8 cellular contexts compared by ENCODE assay signal in the genomic region with DNA sequence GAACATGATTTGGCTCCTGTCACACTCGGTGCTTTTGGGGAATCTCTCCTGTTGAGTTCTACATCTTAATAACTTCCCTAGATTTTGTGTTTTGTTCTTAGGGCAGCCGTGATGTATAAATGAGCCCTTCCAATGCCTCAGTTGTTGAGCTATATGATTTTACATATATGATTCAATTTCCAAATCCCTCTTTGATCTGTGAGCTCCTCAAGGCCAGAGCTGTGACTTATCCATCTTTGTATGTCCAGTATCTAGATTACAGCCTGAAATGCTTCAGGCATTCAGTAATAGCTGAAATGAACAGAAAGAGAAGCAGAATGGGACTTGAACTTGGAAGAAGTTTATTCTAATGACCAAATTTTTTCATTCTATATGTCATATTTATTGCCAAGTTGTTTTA. TPM values are rescaled to one million over a fixed set of nuclear protein-coding genes. Genes with fewer than 3 reads are reported as not detected.
DNase-seq lines count a peak whose midpoint lies in the region; ATAC-seq, FAIRE-seq and TF ChIP-seq lines count a peak whose summit lies in the region.

No MANE protein-coding gene starts in this region.

- peaks cover 11% of the 10 kb centered on the region for H3K4me1 ChIP-seq in DOHH2 (ENCODE audit: control insufficient read depth, low read length)
- H3K4me1 ChIP-seq in K562 (replicated peaks in 1 of 2; ENCODE audit: control insufficient read depth in 2 of 2, insufficient read depth in 2 of 2, low read length in 2 of 2), result peaks cover 7 to 8% of the 10 kb centered on the region in 2 experiments; a peak in 4 of 5 replicates
- no peaks in the 10 kb centered on the region for H3K4me1 ChIP-seq in mesendoderm (ENCODE audit: control insufficient read depth, low read depth, low read length)

- peaks cover 5 to 34% (median 31%) of the 10 kb centered on the region in 4 donors for H3K4me1 Mint-ChIP-seq in naive thymus-derived CD8-positive, alpha-beta T cell

- no peaks in the 10 kb centered on the region for H3F3A ChIP-seq in DOHH2 (ENCODE audit: control insufficient read depth, insufficient read depth)

- CTCF ChIA-PET in K562 (lab: Yijun Ruan, JAX; ENCODE audit: low intra/inter-chr PET ratio), result no interaction called here

- H2AFZ ChIP-seq in K562 (ENCODE audit: low read depth, low read length), result peak overlapping the region; percentile 71

- H3K9ac ChIP-seq in K562 (ENCODE audit: insufficient read depth in 1 of 2, low read depth in 2 of 2, low read length in 2 of 2) (peak overlapping the region in 1 of 2 experiments; percentile 39; a peak in 2 of 4 replicates), mesendoderm (ENCODE audit: low read length) (no peak overlapping the region)

- H3K36me3 Mint-ChIP-seq in naive thymus-derived CD8-positive, alpha-beta T cell, result no peaks in the 10 kb centered on the region

- peak; percentile 9 for ATAC-seq in HG02852 (IDR thresholded peaks at IDR 0.05; ENCODE audit: unreplicated experiment)
- no peak for ATAC-seq in K562
- ATAC-seq in naive thymus-derived CD8-positive, alpha-beta T cell, result peak in 1 of 2 donors; percentile 13
- no peak for ATAC-seq in GM19351 (IDR thresholded peaks at IDR 0.05; ENCODE audit: unreplicated experiment)

- H3K27me3 ChIP-seq in DOHH2 (ENCODE audit: control insufficient read depth, low read length), result no peaks in the 10 kb centered on the region
- no peaks in the 10 kb centered on the region for H3K27me3 ChIP-seq in K562 (ENCODE audit: control insufficient read depth in 2 of 2, insufficient read depth in 2 of 2, low read length in 2 of 2)
- H3K27me3 ChIP-seq in mesendoderm (ENCODE audit: insufficient read depth, low read length, poor library complexity), result no peaks in the 10 kb centered on the region

- TF ChIP-seq RAD21 in K562 (CRISPR knock-in tag; conservative IDR thresholded peaks at IDR 0.05 in 1 of 2, IDR thresholded peaks at IDR 0.05 in 1 of 2), result no peak

- POLR2A ChIA-PET in K562 (lab: Yijun Ruan, JAX), result no interaction called here
- POLR2A ChIA-PET in naive thymus-derived CD8-positive, alpha-beta T cell (lab: Charles Lee), result interaction anchor here (2.4 to 2.7 kb wide), 2 partner anchors 27 to 118 kb away, joined by 15 to 27 read pairs; partner anchors contain the start of genes C3orf38, CGGBP1 and ZNF654

- no peaks in the 10 kb centered on the region for H3K79me2 ChIP-seq in DOHH2 (ENCODE audit: control insufficient read depth, low read length)
- no peaks in the 10 kb centered on the region for H3K79me2 ChIP-seq in K562 (ENCODE audit: control insufficient read depth, insufficient read depth, low read length)
- no peaks in the 10 kb centered on the region for H3K79me2 ChIP-seq in mesendoderm (ENCODE audit: control insufficient read depth, insufficient read depth, low read length)

- H3K4me3 Mint-ChIP-seq in naive thymus-derived CD8-positive, alpha-beta T cell, result peak overlapping the region; percentile 71 to 94 (median 86)

- H3K9me3 ChIP-seq in DOHH2 (ENCODE audit: control insufficient read depth, insufficient read depth, low read length), result no peaks in the 10 kb centered on the region; the same call in 1 of the 2 replicates
- H3K9me3 ChIP-seq in K562 (replicated peaks; ENCODE audit: control insufficient read depth, insufficient read depth, low read depth, low read length), result 0 out of 2 replicates have a peak, but pooled peaks cover 1% of the 10 kb centered on the region

- no peak overlapping the region for H4K5ac ChIP-seq in mesendoderm (ENCODE audit: low read length)

- H3K23ac ChIP-seq in mesendoderm (ENCODE audit: low read length), result no peak overlapping the region

- FAIRE-seq in K562 (lab: Jason Lieb, UNC), result no peak

- H2BK5ac ChIP-seq in mesendoderm (ENCODE audit: low read length), result no peak overlapping the region

- peak overlapping the region; percentile 87 to 95 (median 91) for H3K27ac Mint-ChIP-seq in naive thymus-derived CD8-positive, alpha-beta T cell

- H4K8ac ChIP-seq in mesendoderm (ENCODE audit: low read depth, low read length), result no peak overlapping the region

- TF ChIP-seq EP300 in K562 (IDR thresholded peaks at IDR 0.05; ENCODE audit: low read length), result no peak

- H3K79me1 ChIP-seq in mesendoderm (ENCODE audit: low read length), result no peaks in the 10 kb centered on the region

- no peak overlapping the region for H2BK120ac ChIP-seq in mesendoderm (ENCODE audit: low read depth, low read length)

- in situ Hi-C loops in K562 (cut with MboI), result no loop called here

- no peak overlapping the region for H3K56ac ChIP-seq in mesendoderm (ENCODE audit: low read length)

- H3K18ac ChIP-seq in mesendoderm (ENCODE audit: low read length), result no peak overlapping the region

- H3K36me3 ChIP-seq in DOHH2 (ENCODE audit: control insufficient read depth, low read length) (no peaks in the 10 kb centered on the region), K562 (ENCODE audit: control insufficient read depth, insufficient read depth, low read length) (no peaks in the 10 kb centered on the region), mesendoderm (ENCODE audit: control insufficient read depth, insufficient read depth, low read length) (no peaks in the 10 kb centered on the region)

- intact Hi-C loops in K562 (cut with micrococcal nuclease), result no loop called here

- DNase-seq in K562 (ENCODE audit: extremely low read depth in 1 of 4, low spot score in 3 of 4) (no peak), cerebellar nuclear complex (lab: John Stamatoyannopoulos, UW) (no peak), NCI-H345 treated with DMSO at 0.1 percent for 48 hours (lab: John Stamatoyannopoulos, UW; ENCODE audit: unreplicated experiment) (no peak), mesendoderm (no peak)
- DNase-seq in naive thymus-derived CD8-positive, alpha-beta T cell, result no peak

- H2BK15ac ChIP-seq in mesendoderm (replicated peaks; ENCODE audit: low read depth), result no peak overlapping the region

- H3K9me3 Mint-ChIP-seq in naive thymus-derived CD8-positive, alpha-beta T cell, result no peaks in the 10 kb centered on the region

- H3K4me2 ChIP-seq in DOHH2 (ENCODE audit: low read length) (peak overlapping the region; percentile 62), K562 (ENCODE audit: insufficient read depth, low read length) (peak overlapping the region; percentile 73), mesendoderm (ENCODE audit: low read length) (no peak overlapping the region)

- WGBS in K562 (ENCODE audit: insufficient coverage, low coverage, missing lambda C conversion rate), result 4% methylated on average over 2 of the region's 2 CpGs
- WGBS in mesendoderm (ENCODE audit: extremely low coverage, insufficient coverage, low lambda C conversion rate), result no CpG with 5 or more reads among the region's 2 CpGs

- no peaks in the 10 kb centered on the region for H3K27me3 Mint-ChIP-seq in naive thymus-derived CD8-positive, alpha-beta T cell

- no peaks in the 10 kb centered on the region for H3K9me1 ChIP-seq in K562 (ENCODE audit: control insufficient read depth, insufficient read depth, low read length)

- H3K9me2 ChIP-seq in DOHH2 (replicated peaks; ENCODE audit: control insufficient read depth, low read length), result no peaks in the 10 kb centered on the region

- no peak overlapping the region for H3K27ac ChIP-seq in DOHH2 (ENCODE audit: low read depth, low read length)
- peak overlapping the region; percentile 50; the same call in 2 of the 3 replicates for H3K27ac ChIP-seq in K562 (ENCODE audit: extremely low read depth, low read depth, low read length)
- no peak overlapping the region for H3K27ac ChIP-seq in mesendoderm (ENCODE audit: low read depth, low read length)

- H2AK5ac ChIP-seq in mesendoderm (ENCODE audit: low read length), result no peak overlapping the region

- no TSS peak for BruUV-seq in K562 (replicated peaks; lab: Mats Ljungman, UMichigan)

- no peak for TF ChIP-seq POLR2A in K562 (conservative IDR thresholded peaks at IDR 0.05)

- no peak for TF ChIP-seq CTCF in DOHH2 (IDR thresholded peaks at IDR 0.05; ENCODE audit: low read depth, low read length, poor library complexity, severe bottlenecking)
- TF ChIP-seq CTCF in K562 (IDR thresholded peaks at IDR 0.05 in 2 of 3, conservative IDR thresholded peaks at IDR 0.05 in 1 of 3; ENCODE audit: insufficient read depth in 2 of 3, low read depth in 1 of 3, low read length in 3 of 3), result no peak

- H4K20me1 ChIP-seq in DOHH2 (ENCODE audit: control insufficient read depth, insufficient read depth, low read depth, low read length), result no peaks in the 10 kb centered on the region
- no peaks in the 10 kb centered on the region for H4K20me1 ChIP-seq in K562 (replicated peaks; ENCODE audit: control insufficient read depth, insufficient read depth, low read length)

- H3K4ac ChIP-seq in mesendoderm (ENCODE audit: low read depth, low read length), result no peak overlapping the region

- H3K4me3 ChIP-seq in DOHH2 (ENCODE audit: low read length) (peak overlapping the region; percentile 66), K562 (peak overlapping the region; percentile 30), mesendoderm (ENCODE audit: low read length) (no peak overlapping the region)

RNA-seq across cellular contexts. Expression of gene CGGBP1, which starts 26.6 kb away (rescaled TPM):
- total RNA-seq in K562 (2011; cell fraction: chromatin; rRNA removed; ENCODE audit: low replicate concordance), result 27.8 and 66.6 TPM in 2 replicates
- total RNA-seq in K562 (2011; cell fraction: nucleolus; rRNA removed), result 13.7 and 18.7 TPM in 2 replicates
- 36.2 and 39.1 TPM in 2 replicates for total RNA-seq in K562 (2011; cell fraction: nucleoplasm; rRNA removed)
- total RNA-seq in K562 (2014; rRNA removed), result 14.4 and 18.0 TPM in 2 replicates
- total RNA-seq in K562 (2014; rRNA removed; fragmentation: Illumina TruSeq; extraction: Trizol), result 37.8 and 46.5 TPM in 2 replicates
- total RNA-seq in K562 (2015; rRNA removed; fragmentation: Illumina TruSeq; extraction: Trizol), result 38.2 and 43.2 TPM in 2 replicates
- 37.9 and 39.2 TPM in 2 replicates for total RNA-seq in K562 (2021)
- 43.2 and 46.5 TPM in 2 replicates for polyA plus RNA-seq in K562 (2011; rRNA removed)
- polyA plus RNA-seq in K562 (2011; cell fraction: cytosol; rRNA removed), result 14.0 and 19.7 TPM in 2 replicates
- polyA plus RNA-seq in K562 (2011; cell fraction: nucleus; rRNA removed), result 59.2 and 66.8 TPM in 2 replicates
- polyA plus RNA-seq in K562 (2012), result 35.4 and 41.1 TPM in 2 replicates
- 41.2 and 47.8 TPM in 2 replicates for polyA plus RNA-seq in K562 (2014; fragmentation: Illumina TruSeq; extraction: Trizol)
- 10 to 100 TPM; 26.6 to 35.8 TPM for polyA plus RNA-seq in K562 (2014; fragmentation: Nextera tagmentation; extraction: Ambion mirVana)
- 24.9 and 29.4 TPM in 2 replicates for polyA plus RNA-seq in K562 (2014; rRNA removed)
- polyA minus RNA-seq in K562 (2011; rRNA and poly(A)+ RNA removed), result 68.4 and 74.6 TPM in 2 replicates
- 18.3 and 26.2 TPM in 2 replicates for polyA minus RNA-seq in K562 (2011; cell fraction: cytosol; rRNA and poly(A)+ RNA removed)
- 25.6 and 57.9 TPM in 2 replicates for polyA minus RNA-seq in K562 (2011; cell fraction: nucleus; rRNA and poly(A)+ RNA removed)
- 100 to 1,000 TPM; 151 to 153 TPM for total RNA-seq in naive thymus-derived CD8-positive, alpha-beta T cell
- polyA plus RNA-seq in naive thymus-derived CD8-positive, alpha-beta T cell, result 10 to 100 TPM; 85.8 to 97.2 (median 92.1) TPM
- polyA plus RNA-seq in mesendoderm (2013, experiment 1 of 2), result 39.6 TPM
- 38.6 TPM for polyA plus RNA-seq in mesendoderm (2013, experiment 2 of 2)

RNA-seq across cellular contexts. Expression of gene ZNF654, which starts 26.8 kb away (rescaled TPM):
- 7.0 and 28.2 TPM in 2 replicates for total RNA-seq in K562 (2011; cell fraction: chromatin; rRNA removed; ENCODE audit: low replicate concordance)
- 5.8 and 6.4 TPM in 2 replicates for total RNA-seq in K562 (2011; cell fraction: nucleolus; rRNA removed)
- 6.7 and 12.7 TPM in 2 replicates for total RNA-seq in K562 (2011; cell fraction: nucleoplasm; rRNA removed)
- total RNA-seq in K562 (2014; rRNA removed) (2.5 and 3.6 TPM in 2 replicates), K562 (2014; rRNA removed; fragmentation: Illumina TruSeq; extraction: Trizol) (6.8 and 7.4 TPM in 2 replicates), K562 (2015; rRNA removed; fragmentation: Illumina TruSeq; extraction: Trizol) (8.4 and 8.6 TPM in 2 replicates), K562 (2021) (5.1 and 6.8 TPM in 2 replicates)
- polyA plus RNA-seq in K562 (2011; rRNA removed) (4.1 and 5.1 TPM in 2 replicates), K562 (2014; fragmentation: Illumina TruSeq; extraction: Trizol) (4.2 and 6.2 TPM in 2 replicates), K562 (2014; fragmentation: Nextera tagmentation; extraction: Ambion mirVana) (1 to 10 TPM; 2.4 to 2.5 TPM), K562 (2014; rRNA removed) (2.1 and 4.2 TPM in 2 replicates)
- 0.63 and 2.8 TPM in 2 replicates for polyA plus RNA-seq in K562 (2011; cell fraction: cytosol; rRNA removed)
- polyA plus RNA-seq in K562 (2011; cell fraction: nucleus; rRNA removed), result 4.8 and 6.1 TPM in 2 replicates
- polyA plus RNA-seq in K562 (2012), result 5.1 and 5.3 TPM in 2 replicates
- 9.6 and 12.0 TPM in 2 replicates for polyA minus RNA-seq in K562 (2011; rRNA and poly(A)+ RNA removed)
- polyA minus RNA-seq in K562 (2011; cell fraction: cytosol; rRNA and poly(A)+ RNA removed), result 3.8 and 7.1 TPM in 2 replicates
- 10.6 and 19.0 TPM in 2 replicates for polyA minus RNA-seq in K562 (2011; cell fraction: nucleus; rRNA and poly(A)+ RNA removed)
- total RNA-seq in naive thymus-derived CD8-positive, alpha-beta T cell, result 10 to 100 TPM; 23.1 to 24.7 TPM
- 10 to 100 TPM; 11.1 to 13.9 (median 11.2) TPM for polyA plus RNA-seq in naive thymus-derived CD8-positive, alpha-beta T cell
- 2.8 TPM for polyA plus RNA-seq in mesendoderm (2013, experiment 1 of 2)
- polyA plus RNA-seq in mesendoderm (2013, experiment 2 of 2), result 3.2 TPM
